9 cellular contexts compared by ENCODE assay signal in the genomic region with DNA sequence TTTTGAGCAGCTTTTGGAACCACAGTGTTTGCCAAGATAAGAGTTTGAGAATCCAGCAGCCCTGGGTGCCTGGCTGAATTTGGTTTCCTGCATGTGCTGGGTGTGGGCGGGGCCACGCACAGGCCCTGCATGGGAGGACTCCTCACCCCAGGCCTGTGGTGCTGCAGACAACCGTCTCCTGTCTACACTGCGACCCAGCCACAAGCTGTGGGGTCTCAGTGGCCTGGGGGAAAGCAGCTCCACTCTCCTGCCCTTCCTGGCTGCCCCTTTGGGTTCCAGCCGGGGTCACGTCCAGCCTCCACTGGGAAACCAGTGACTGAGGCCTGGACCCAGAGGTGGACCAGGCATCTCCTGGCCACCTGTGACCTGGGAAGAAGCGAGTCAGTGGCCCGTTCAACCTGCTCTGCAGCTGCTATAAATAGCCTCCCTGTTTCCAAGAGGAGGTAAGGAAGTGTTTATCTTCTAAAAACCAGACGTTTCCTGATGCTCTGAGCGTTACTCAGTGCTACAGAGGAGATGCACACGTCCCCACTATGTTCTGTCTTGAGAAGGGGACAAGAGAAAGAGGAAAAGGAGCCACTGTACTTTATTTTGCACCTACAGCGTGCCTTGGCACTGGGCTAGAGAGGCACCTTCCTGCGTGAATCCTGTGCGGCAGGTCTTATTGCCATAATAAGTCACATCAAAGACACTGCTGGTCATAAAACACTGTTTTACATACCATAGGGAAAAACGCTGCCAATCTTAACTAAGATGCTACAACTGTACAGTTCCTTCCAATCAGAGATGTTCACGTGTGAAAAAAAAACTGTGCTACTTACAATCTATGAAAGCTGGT. TPM values are rescaled to one million over a fixed set of nuclear protein-coding genes. Genes with fewer than 3 reads are reported as not detected.
DNase-seq lines count a peak whose midpoint lies in the region; ATAC-seq, FAIRE-seq and TF ChIP-seq lines count a peak whose summit lies in the region.
"Had no signal": no experiment of that assay in that cellular context is flagged by ENCODE, and none has a peak within 500 bp of the region (broad histone marks: within the 10 kb centered on the region; RNA-seq: fewer than 3 reads in every experiment).

No MANE protein-coding gene starts in this region.

- H3K27ac Mint-ChIP-seq in activated naive CD4-positive, alpha-beta T cell treated with anti-CD3 and anti-CD28 coated beads, Interleukin-2, amount 50 U/mL, for 72 hours: peak overlapping the region in 1 of 2 donors; percentile 18

- intact Hi-C loops in mucosa of descending colon (cut with DNase I, micrococcal nuclease): no loop called here

- no peak for FAIRE-seq in HTR-8/SVneo (lab: Jason Lieb, UNC)

- H3K27me3 ChIP-seq in BE2C: no peaks in the 10 kb centered on the region

- TF ChIP-seq CTCF in BE2C (IDR thresholded peaks at IDR 0.05; ENCODE audit: low read depth, low read length): no peak
- TF ChIP-seq CTCF in mucosa of descending colon (IDR thresholded peaks at IDR 0.05): no peak

- H3K36me3 ChIP-seq in BE2C: no peaks in the 10 kb centered on the region
- H3K36me3 ChIP-seq in mucosa of descending colon (ENCODE audit: low read depth): no peaks in the 10 kb centered on the region

- H3K36me3 Mint-ChIP-seq in activated naive CD4-positive, alpha-beta T cell treated with anti-CD3 and anti-CD28 coated beads, Interleukin-2, amount 50 U/mL, for 72 hours: no peaks in the 10 kb centered on the region

- H3K4me1 ChIP-seq in BE2C (peaks cover 8% of the 10 kb centered on the region), mucosa of descending colon (ENCODE audit: low read depth) (peaks cover 19% of the 10 kb centered on the region)

- H3K9me3 Mint-ChIP-seq in activated naive CD4-positive, alpha-beta T cell treated with anti-CD3 and anti-CD28 coated beads, Interleukin-2, amount 50 U/mL, for 72 hours: no peaks in the 10 kb centered on the region
- H3K9me3 Mint-ChIP-seq: central memory CD8-positive, alpha-beta T cell had no signal

- H3K9me3 ChIP-seq in BE2C: no peaks in the 10 kb centered on the region
- no peaks in the 10 kb centered on the region for H3K9me3 ChIP-seq in mucosa of descending colon

- DNase-seq in BE2C: peak; percentile 53
- DNase-seq in HPDE6-E6E7 (ENCODE audit: extremely low spot score): peak; percentile 40
- DNase-seq in activated naive CD4-positive, alpha-beta T cell treated with anti-CD3 and anti-CD28 coated beads, Interleukin-2, amount 50 U/mL, for 72 hours (ENCODE audit: low spot score in 2 of 2): peak in 1 of 2 donors; percentile 25
- DNase-seq in mucosa of descending colon: peak; percentile 63 to 78 (median 65)
- no peak for DNase-seq in HTR-8/SVneo (ENCODE audit: insufficient read length, low spot score)
- no peak for DNase-seq in SKM-1 (lab: John Stamatoyannopoulos, UW; ENCODE audit: unreplicated experiment)

- peak; percentile 31 to 41 for ATAC-seq in activated naive CD4-positive, alpha-beta T cell treated with anti-CD3 and anti-CD28 coated beads, Interleukin-2, amount 50 U/mL, for 72 hours
- ATAC-seq in mucosa of descending colon (peak; percentile 70), GM19467 (IDR thresholded peaks at IDR 0.05; ENCODE audit: unreplicated experiment) (no peak), GM21528 (IDR thresholded peaks at IDR 0.05; ENCODE audit: low FRiP score, unreplicated experiment) (no peak)

- H3K4me3 ChIP-seq in BE2C (ENCODE audit: low read depth, low read length) (no peak overlapping the region), mucosa of descending colon (no peak overlapping the region)

RNA-seq across cellular contexts. Expression of a gene that starts 47.9 kb away (rescaled TPM):
- polyA plus RNA-seq in BE2C (2012; ENCODE audit: insufficient read depth, insufficient read length, low read depth): 2.4 TPM
- 1 to 10 TPM in 1 of 2 donors, under 1 TPM in 1; 0.23 to 1.4 TPM for total RNA-seq in activated naive CD4-positive, alpha-beta T cell treated with anti-CD3 and anti-CD28 coated beads, Interleukin-2, amount 50 U/mL, for 72 hours
- total RNA-seq in mucosa of descending colon: 10 to 100 TPM; 65.7 to 97.6 (median 96.6) TPM

Comparison
In these comparisons a context has a peak if more than half of its experiments do, and no peak if none do; other contexts are left out.
1. DNase-seq: peak in BE2C (single experiment), HPDE6-E6E7 (single experiment) and mucosa of descending colon (3 of 3); none in HTR-8/SVneo (single experiment) and SKM-1 (single experiment).
2. ATAC-seq: peak in activated naive CD4-positive, alpha-beta T cell treated with anti-CD3 and anti-CD28 coated beads, Interleukin-2, amount 50 U/mL, for 72 hours (2 of 2) and mucosa of descending colon (single experiment); none in GM19467 (single experiment) and GM21528 (single experiment).
3. RNA of a gene that starts 47.9 kb away (total RNA-seq): 65.7 to 97.6 TPM in mucosa of descending colon; 0.23 to 1.4 TPM in activated naive CD4-positive, alpha-beta T cell treated with anti-CD3 and anti-CD28 coated beads, Interleukin-2, amount 50 U/mL, for 72 hours; every median in the first group is over 10 times any median in the second.